ENCODE assay signal across 7 cellular contexts in the genomic region with DNA sequence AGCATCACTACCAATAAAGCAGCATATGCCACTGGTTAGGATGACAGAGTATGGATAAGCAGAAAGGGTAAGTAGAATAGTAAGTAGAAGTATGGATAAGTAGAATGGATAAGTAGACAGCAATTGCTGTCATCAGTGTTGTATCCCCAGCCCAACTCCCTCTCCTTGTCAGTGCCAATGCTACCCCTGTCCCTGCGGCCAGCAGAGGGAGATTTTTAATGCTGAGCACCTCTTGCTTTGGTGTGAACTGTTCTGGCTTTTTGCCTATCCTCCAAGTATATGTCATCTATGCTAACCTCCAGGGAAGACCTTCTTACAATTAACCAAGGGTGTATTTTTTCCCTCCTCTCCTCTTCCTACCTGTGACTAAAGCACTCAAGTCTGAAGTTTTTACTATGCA.
DNase-seq lines count a peak whose midpoint lies in the region; ATAC-seq, FAIRE-seq and TF ChIP-seq lines count a peak whose summit lies in the region.

No MANE protein-coding gene starts in this region.

- H3K27ac ChIP-seq in neural progenitor cell: no peak overlapping the region

- TF ChIP-seq POLR2A in GM12892 (IDR thresholded peaks at IDR 0.05; ENCODE audit: low read depth, low read length): no peak

- peak overlapping the region in 1 of 5 experiments; percentile 15 for H3K27ac Mint-ChIP-seq in brain
- H3K27ac Mint-ChIP-seq in neural progenitor cell: no peak overlapping the region

- peaks cover 5% of the 10 kb centered on the region for H3K27me3 Mint-ChIP-seq in brain
- no peaks in the 10 kb centered on the region for H3K27me3 Mint-ChIP-seq in neural progenitor cell (ENCODE audit: insufficient read depth, low read depth)

- no peak overlapping the region for H3K4me3 Mint-ChIP-seq in brain
- H3K4me3 Mint-ChIP-seq in neural progenitor cell: no peak overlapping the region

- FAIRE-seq in GM12892 (lab: Jason Lieb, UNC): peak; percentile 17

- no peak overlapping the region for H3K4me2 ChIP-seq in neural progenitor cell

- H3K79me2 ChIP-seq in neural progenitor cell (ENCODE audit: low read depth): no peaks in the 10 kb centered on the region

- H3K36me3 ChIP-seq in neural progenitor cell: no peaks in the 10 kb centered on the region

- H3F3A ChIP-seq in neural progenitor cell (ENCODE audit: low read depth): no peaks in the 10 kb centered on the region

- H3K36me3 Mint-ChIP-seq in brain (no peaks in the 10 kb centered on the region), neural progenitor cell (no peaks in the 10 kb centered on the region)

- peak overlapping the region; percentile 59 for H2AFZ ChIP-seq in neural progenitor cell (replicated peaks)

- H3K4me1 Mint-ChIP-seq in brain (peaks cover 29% of the 10 kb centered on the region), neural progenitor cell (no peaks in the 10 kb centered on the region)

- H3K9me3 ChIP-seq in neural progenitor cell (ENCODE audit: low read depth): no peaks in the 10 kb centered on the region

- TF ChIP-seq CTCF in brain (conservative IDR thresholded peaks at IDR 0.05) (peak; percentile 39 to 60), neural progenitor cell (IDR thresholded peaks at IDR 0.05) (peak; percentile 67), GM10248 (IDR thresholded peaks at IDR 0.05; ENCODE audit: control extremely low read depth, extremely low read depth, low read depth, missing control alignments) (no peak)

- H3K4me1 ChIP-seq in neural progenitor cell: no peaks in the 10 kb centered on the region

- no peak overlapping the region for H3K4me3 ChIP-seq in neural progenitor cell

- CTCF ChIA-PET in GM10248 (lab: Yijun Ruan, JAX): no interaction called here

- POLR2A ChIA-PET in GM10248 (lab: Yijun Ruan, JAX): no interaction called here

- no peaks in the 10 kb centered on the region for H4K20me1 ChIP-seq in neural progenitor cell (ENCODE audit: low read depth)

- no peak overlapping the region for H3K9ac ChIP-seq in neural progenitor cell

- ATAC-seq in HG03175 (IDR thresholded peaks at IDR 0.05; ENCODE audit: unreplicated experiment): no peak

- H3K9me3 Mint-ChIP-seq in brain: no peaks in the 10 kb centered on the region
- no peaks in the 10 kb centered on the region for H3K9me3 Mint-ChIP-seq in neural progenitor cell

- no peaks in the 10 kb centered on the region for H3K27me3 ChIP-seq in neural progenitor cell

- DNase-seq in GM12892 (ENCODE audit: insufficient read length): no peak
- peak; percentile 35 for DNase-seq in NAMALWA (ENCODE audit: low spot score)
- DNase-seq in neural progenitor cell (ENCODE audit: low spot score): peak; percentile 60
- DNase-seq in GM10248 (ENCODE audit: extremely low spot score): no peak
- no peak for DNase-seq in Ammon's horn (ENCODE audit: low spot score)

Comparison
In these comparisons a context has a peak if more than half of its experiments do, and no peak if none do; other contexts are left out.
1. DNase-seq: peak in NAMALWA (single experiment) and neural progenitor cell (single experiment); none in GM12892 (single experiment), GM10248 (single experiment) and Ammon's horn (single experiment).